ENCODE assay signal across 7 cellular contexts in genomic region chr5:172002310-172002709, GRCh38. TPM values are rescaled to one million over a fixed set of nuclear protein-coding genes. Genes with fewer than 3 reads are reported as not detected.
DNase-seq lines count a peak whose midpoint lies in the region; ATAC-seq and TF ChIP-seq lines count a peak whose summit lies in the region.

No MANE protein-coding gene starts in this region.

- DNase-seq in Caki2 (ENCODE audit: low read depth), result peak; percentile 40
- DNase-seq in astrocyte of the hippocampus (ENCODE audit: low read depth, low spot score), result peak; percentile 16
- no peak for DNase-seq in neural crest cell (ENCODE audit: low read depth, low spot score)
- no peak for DNase-seq in activated CD4-positive, alpha-beta T cell treated with anti-CD3 and anti-CD28 coated beads, Interleukin-2, amount 50 U/mL, for 48 hours
- no peak for DNase-seq in NCI-H526 treated with DMSO at 0.1 percent for 48 hours (lab: John Stamatoyannopoulos, UW)

- in situ Hi-C loops in Caki2 (cut with HindIII; ENCODE audit: low pct_unique_long_range_greater_than_20kb, low sequenced_read_pairs), result no loop called here

- no peak overlapping the region for H3K27ac Mint-ChIP-seq in neural crest cell (ENCODE audit: unreplicated experiment)

- H3K4me3 ChIP-seq in HEK293 (ENCODE audit: low read depth, low read length), result no peak overlapping the region

- H3K27me3 Mint-ChIP-seq in neural crest cell (ENCODE audit: low read depth), result no peaks in the 10 kb centered on the region

- H3K36me3 ChIP-seq in HEK293 (ENCODE audit: control insufficient read depth in 2 of 2, insufficient read depth in 1 of 2, low read length in 2 of 2), result no peaks in the 10 kb centered on the region

- H3K4me1 Mint-ChIP-seq in neural crest cell, result peaks cover 40% of the 10 kb centered on the region

- no peak for ATAC-seq in GM21515 (IDR thresholded peaks at IDR 0.05; ENCODE audit: unreplicated experiment)

- TF ChIP-seq CTCF in HEK293 (tag by site-specific recombination; IDR thresholded peaks at IDR 0.05), result peak; percentile 60
- peak; percentile 55 for TF ChIP-seq CTCF in neural crest cell (conservative IDR thresholded peaks at IDR 0.05)

- H3K27ac ChIP-seq in HEK293 (ENCODE audit: extremely low read depth, low read depth, low read length), result no peak overlapping the region

- CTCF ChIA-PET in HEK293 (lab: Yijun Ruan, JAX), result interaction anchor here (0.6 to 0.7 kb wide), 3 partner anchors 15 to 228 kb away, joined by 3 to 6 read pairs (median 3); no protein-coding TSS in a partner anchor

- POLR2A ChIA-PET in HEK293 (lab: Yijun Ruan, JAX), result no interaction called here

- H3K9me3 Mint-ChIP-seq in neural crest cell, result no peaks in the 10 kb centered on the region

- H3K36me3 Mint-ChIP-seq in neural crest cell (ENCODE audit: low read depth), result no peaks in the 10 kb centered on the region

- peaks cover 33% of the 10 kb centered on the region for H3K4me1 ChIP-seq in HEK293 (ENCODE audit: control insufficient read depth, insufficient read depth, low read length)

- H3K4me3 Mint-ChIP-seq in neural crest cell, result peak overlapping the region; percentile 48

- no peaks in the 10 kb centered on the region for H3K9me3 ChIP-seq in HEK293 (ENCODE audit: control insufficient read depth, insufficient read depth, low read depth, low read length)

TF ChIP-seq in HEK293, 187 proteins besides CTCF, POLR2A, EP300 and RAD21:
- TF ChIP-seq ZNF580 (tag by site-specific recombination; IDR thresholded peaks at IDR 0.05) (0 out of 2 replicates have a peak, but pooled peaks have one; percentile 34), SALL2 (tag by site-specific recombination; IDR thresholded peaks at IDR 0.05; ENCODE audit: borderline replicate concordance) (no peak), ZNF350 (tag by site-specific recombination; IDR thresholded peaks at IDR 0.05) (no peak), ZEB2 (tag by site-specific recombination; IDR thresholded peaks at IDR 0.05) (0 out of 2 replicates have a peak, but pooled peaks have one; percentile 26), KLF9 (tag by site-specific recombination; IDR thresholded peaks at IDR 0.05; ENCODE audit: low read depth) (no peak), ZNF704 (tag by site-specific recombination; IDR thresholded peaks at IDR 0.05) (no peak), ZNF664 (tag by site-specific recombination; IDR thresholded peaks at IDR 0.05) (no peak), PATZ1 (tag by site-specific recombination; IDR thresholded peaks at IDR 0.05) (peak; percentile 17; the same call in 1 of the 2 replicates), ZNF2 (tag by site-specific recombination; IDR thresholded peaks at IDR 0.05) (0 out of 2 replicates have a peak, but pooled peaks have one; percentile 24), ZNF23 (tag by site-specific recombination; IDR thresholded peaks at IDR 0.05; ENCODE audit: borderline replicate concordance) (no peak), ZSCAN4 (tag by site-specific recombination; IDR thresholded peaks at IDR 0.05) (peak; percentile 49; the same call in 1 of the 2 replicates), PRDM1 (tag by site-specific recombination; IDR thresholded peaks at IDR 0.05) (peak; percentile 79), ZNF660 (tag by site-specific recombination; IDR thresholded peaks at IDR 0.05) (peak; percentile 47; the same call in 1 of the 2 replicates), ZNF629 (tag by site-specific recombination; IDR thresholded peaks at IDR 0.05) (peak; percentile 68), ZBTB17 (tag by site-specific recombination; IDR thresholded peaks at IDR 0.05) (peak; percentile 61)
TF ChIP-seq in HEK293: peak in this region for 9.

RNA-seq across cellular contexts. Expression of gene FBXW11, which starts 4.1 kb away (rescaled TPM):
- 51.2 and 53.5 TPM in 2 replicates for total RNA-seq in Caki2 (2014; rRNA removed; shearing (Covaris generic); ENCODE audit: low replicate concordance)
- total RNA-seq in neural crest cell, result 64.1 and 66.6 TPM in 2 replicates

Comparison
In these comparisons a context has a peak if more than half of its experiments do, and no peak if none do; other contexts are left out.
1. DNase-seq: peak in Caki2 (single experiment) and astrocyte of the hippocampus (single experiment); none in neural crest cell (single experiment), activated CD4-positive, alpha-beta T cell treated with anti-CD3 and anti-CD28 coated beads, Interleukin-2, amount 50 U/mL, for 48 hours (0 of 2) and NCI-H526 treated with DMSO at 0.1 percent for 48 hours (single experiment).